Comparison of ENCODE assay signal across 22 cellular contexts in the genomic region with DNA sequence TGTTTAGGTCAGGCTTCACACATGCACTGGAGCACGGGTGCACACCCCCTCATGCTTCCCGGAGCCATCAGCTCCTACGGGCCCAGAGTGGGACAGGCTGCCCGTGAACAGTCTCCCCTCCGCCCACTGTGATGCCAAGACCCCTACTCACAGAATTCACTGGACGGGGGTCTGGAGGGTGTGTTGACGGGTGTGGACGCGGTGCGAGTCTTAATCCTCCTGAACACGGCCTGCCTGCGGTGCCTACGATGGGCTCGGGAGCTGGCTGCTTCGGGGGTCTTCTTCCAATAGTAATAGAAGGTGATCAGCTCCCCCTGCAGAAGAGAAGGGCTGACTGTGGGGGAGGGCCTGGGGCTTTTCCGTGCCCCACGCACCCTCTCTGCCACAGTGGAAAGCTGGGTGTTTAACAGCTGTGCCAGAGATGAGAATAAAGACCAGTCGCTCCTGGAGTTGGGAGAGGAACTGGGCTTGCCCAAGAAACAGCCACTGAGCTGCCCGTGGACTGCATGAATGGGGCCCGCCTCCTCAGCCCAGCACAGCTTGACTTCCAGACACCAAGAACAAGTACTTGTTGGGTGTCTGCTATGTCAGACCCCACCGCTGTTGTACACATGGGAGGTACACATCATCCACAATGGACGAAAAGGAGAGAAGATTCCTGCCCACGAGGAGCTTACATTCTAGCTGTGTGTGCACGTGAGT. TPM values are rescaled to one million over a fixed set of nuclear protein-coding genes. Genes with fewer than 3 reads are reported as not detected.
DNase-seq lines count a peak whose midpoint lies in the region; ATAC-seq and TF ChIP-seq lines count a peak whose summit lies in the region.
"Had no signal": no experiment of that assay in that cellular context is flagged by ENCODE, and none has a peak within 500 bp of the region (broad histone marks: within the 10 kb centered on the region; RNA-seq: fewer than 3 reads in every experiment).

No MANE protein-coding gene starts in this region.

- peaks cover 71% of the 10 kb centered on the region for H3K36me3 ChIP-seq in WERI-Rb-1

- ATAC-seq in memory B cell (ENCODE audit: low read depth) = no peak
- no peak for ATAC-seq in stimulated activated naive B cell treated with anti-CD40 and anti-IgM and Interleukin-4, amounts not matched to agents 10 μg/mL and 1 μg/mL and 100 μg/mL, for 72 hours (replicated peaks)
- ATAC-seq in GM18861 (IDR thresholded peaks at IDR 0.05; ENCODE audit: unreplicated experiment) = no peak
- ATAC-seq: Panc1, pancreas had no signal

- DNase-seq in activated naive CD4-positive, alpha-beta T cell (lab: John Stamatoyannopoulos, UW) = no peak
- DNase-seq in WERI-Rb-1 (peak; percentile 8), memory B cell (ENCODE audit: low spot score in 2 of 2) (no peak), lower leg skin (ENCODE audit: low spot score in 2 of 2) (no peak), HT-29 (ENCODE audit: low spot score) (no peak)
- no peak for DNase-seq in stimulated activated naive B cell treated with anti-CD40 and anti-IgM and Interleukin-4, amounts not matched to agents 10 μg/mL and 1 μg/mL and 100 μg/mL, for 72 hours
- DNase-seq: activated CD4-positive, CD25-positive, alpha-beta regulatory T cell treated with anti-CD3 and anti-CD28 coated beads, Interleukin-2, amount 50 U/mL, for 72 hours; activated gamma-delta T cell; DMS153; GF-D8; mammary epithelial cell; MM.1S; NCI-H146; pancreas; SK-N-SH; stimulated activated CD4-positive, alpha-beta T cell treated with anti-CD3 and anti-CD28 coated beads, Interleukin-4, amount 100 ng/mL, for 1 hour; T-helper 9 cell had no signal

- peak overlapping the region; percentile 88 for H3K27ac Mint-ChIP-seq in activated naive CD4-positive, alpha-beta T cell treated with anti-CD3 and anti-CD28 coated beads, Interleukin-2, amount 50 U/mL, for 24 hours
- peak overlapping the region; percentile 69 for H3K27ac Mint-ChIP-seq in memory B cell
- H3K27ac Mint-ChIP-seq in stimulated activated naive B cell treated with anti-CD40 and anti-IgM and Interleukin-4, amounts not matched to agents 10 μg/mL and 1 μg/mL and 100 μg/mL, for 72 hours = peak overlapping the region; percentile 81

- H3K4me3 ChIP-seq in WERI-Rb-1 (ENCODE audit: low read depth, low read length) (no peak overlapping the region), lower leg skin (ENCODE audit: low read depth, poor library complexity, severe bottlenecking) (no peak overlapping the region)
- H3K4me3 ChIP-seq: hepatocyte, pancreas, smooth muscle cell had no signal

- H3K27ac ChIP-seq in WERI-Rb-1 = no peak overlapping the region
- H3K27ac ChIP-seq: hepatocyte, pancreas had no signal

- H3K36me3 Mint-ChIP-seq in activated naive CD4-positive, alpha-beta T cell treated with anti-CD3 and anti-CD28 coated beads, Interleukin-2, amount 50 U/mL, for 24 hours = no peaks in the 10 kb centered on the region
- peaks cover 19% of the 10 kb centered on the region for H3K36me3 Mint-ChIP-seq in memory B cell
- peaks cover 30 to 47% of the 10 kb centered on the region in 2 donors for H3K36me3 Mint-ChIP-seq in stimulated activated naive B cell treated with anti-CD40 and anti-IgM and Interleukin-4, amounts not matched to agents 10 μg/mL and 1 μg/mL and 100 μg/mL, for 72 hours

- no peaks in the 10 kb centered on the region for H3K9me3 Mint-ChIP-seq in activated naive CD4-positive, alpha-beta T cell treated with anti-CD3 and anti-CD28 coated beads, Interleukin-2, amount 50 U/mL, for 24 hours
- H3K9me3 Mint-ChIP-seq in memory B cell = no peaks in the 10 kb centered on the region
- H3K9me3 Mint-ChIP-seq in stimulated activated naive B cell treated with anti-CD40 and anti-IgM and Interleukin-4, amounts not matched to agents 10 μg/mL and 1 μg/mL and 100 μg/mL, for 72 hours = no peaks in the 10 kb centered on the region

- 89 to 94% methylated on average over 24 of the region's 24 CpGs for WGBS in lower leg skin, 2 donors

- no peaks in the 10 kb centered on the region for H3K27me3 ChIP-seq in WERI-Rb-1 (ENCODE audit: insufficient read depth, low read depth, severe bottlenecking)
- H3K27me3 ChIP-seq: hepatocyte, pancreas had no signal

- TF ChIP-seq CTCF in WERI-Rb-1 (IDR thresholded peaks at IDR 0.05; ENCODE audit: low read depth, low read length) (no peak), lower leg skin (IDR thresholded peaks at IDR 0.05) (no peak)

- intact Hi-C loops in lower leg skin (cut with DNase I; ENCODE audit: low total_unique reads) = loop anchor here (10.0 kb wide), 1 partner anchor 79 kb away; no protein-coding TSS in a partner anchor

- H3K27me3 Mint-ChIP-seq in activated naive CD4-positive, alpha-beta T cell treated with anti-CD3 and anti-CD28 coated beads, Interleukin-2, amount 50 U/mL, for 24 hours = no peaks in the 10 kb centered on the region
- H3K27me3 Mint-ChIP-seq in memory B cell = no peaks in the 10 kb centered on the region
- H3K27me3 Mint-ChIP-seq in stimulated activated naive B cell treated with anti-CD40 and anti-IgM and Interleukin-4, amounts not matched to agents 10 μg/mL and 1 μg/mL and 100 μg/mL, for 72 hours = no peaks in the 10 kb centered on the region

- no peak overlapping the region for H3K4me3 Mint-ChIP-seq in activated naive CD4-positive, alpha-beta T cell treated with anti-CD3 and anti-CD28 coated beads, Interleukin-2, amount 50 U/mL, for 24 hours
- H3K4me3 Mint-ChIP-seq in memory B cell = no peak overlapping the region
- H3K4me3 Mint-ChIP-seq in stimulated activated naive B cell treated with anti-CD40 and anti-IgM and Interleukin-4, amounts not matched to agents 10 μg/mL and 1 μg/mL and 100 μg/mL, for 72 hours = peak overlapping the region in 1 of 2 donors; percentile 57

- H3K9me3 ChIP-seq in WERI-Rb-1 (ENCODE audit: severe bottlenecking) = no peaks in the 10 kb centered on the region
- H3K9me3 ChIP-seq: pancreas, SK-N-SH had no signal

- TF ChIP-seq POLR2A in lower leg skin (IDR thresholded peaks at IDR 0.05) = no peak

- H3K4me1 Mint-ChIP-seq in activated naive CD4-positive, alpha-beta T cell treated with anti-CD3 and anti-CD28 coated beads, Interleukin-2, amount 50 U/mL, for 24 hours = peaks cover 29% of the 10 kb centered on the region
- peaks cover 22% of the 10 kb centered on the region for H3K4me1 Mint-ChIP-seq in memory B cell
- H3K4me1 Mint-ChIP-seq in stimulated activated naive B cell treated with anti-CD40 and anti-IgM and Interleukin-4, amounts not matched to agents 10 μg/mL and 1 μg/mL and 100 μg/mL, for 72 hours = peaks cover 24 to 38% of the 10 kb centered on the region in 2 donors

RNA-seq across cellular contexts. Expression of a gene that starts 47.9 kb away (rescaled TPM):
- total RNA-seq in lower leg skin = 1 to 10 TPM in 3 of 4 donors, under 1 TPM in 1; 0.13 to 3.4 (median 1.4) TPM
- not detected in 2 replicates for total RNA-seq in HT-29 (2014; rRNA removed; shearing (Covaris generic))
